Comparison of ENCODE assay signal across 1 cellular context in the genomic region with DNA sequence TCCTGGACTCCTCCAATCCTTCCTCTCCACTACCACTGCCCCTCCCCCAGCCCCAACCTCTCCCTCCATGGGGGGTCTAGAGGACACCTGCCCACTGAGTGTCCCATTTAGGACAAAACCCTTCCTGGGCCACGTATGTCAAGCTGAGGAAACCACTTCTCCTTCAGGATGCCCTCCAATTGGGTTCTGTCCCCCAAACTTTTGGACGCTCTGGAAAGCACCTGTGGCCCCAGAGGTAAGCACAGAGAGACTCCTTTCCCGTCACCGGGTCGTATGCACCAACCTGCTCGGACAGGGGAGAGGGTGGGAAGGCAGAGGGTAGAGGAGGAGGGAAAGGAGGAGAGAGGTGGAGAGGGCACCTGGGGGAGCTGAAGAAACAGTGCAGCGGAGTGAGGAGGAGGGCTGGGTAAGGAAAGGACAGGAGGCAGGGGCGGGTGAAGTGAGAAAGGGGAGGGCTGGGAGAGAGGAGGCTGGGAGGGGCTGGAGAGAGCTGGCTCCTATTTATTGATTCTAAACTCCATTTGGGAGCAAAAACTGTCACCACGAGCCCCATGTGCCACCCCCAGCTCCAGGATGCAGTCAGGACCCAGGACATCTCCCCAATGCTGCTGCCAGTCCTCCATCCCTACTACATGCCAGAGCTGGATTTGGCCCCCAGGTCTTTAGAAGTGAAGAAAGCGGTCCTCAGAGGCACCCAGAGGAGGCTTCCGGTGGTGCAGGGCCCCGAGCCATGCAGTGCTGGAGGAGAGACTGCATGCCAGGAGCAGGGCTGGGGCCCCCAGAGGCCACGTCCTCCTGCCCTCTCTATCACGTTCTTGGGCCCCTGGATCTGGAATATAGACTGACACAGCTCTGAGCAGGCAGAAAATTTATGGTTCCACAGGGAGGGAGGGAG.
TF ChIP-seq lines count a peak whose summit lies in the region.

No MANE protein-coding gene starts in this region.

TF ChIP-seq in A549, 52 proteins besides CTCF, POLR2A, EP300 and RAD21 (continued from another document):
- TF ChIP-seq HMGXB4 (CRISPR knock-in tag; IDR thresholded peaks at IDR 0.05; ENCODE audit: borderline replicate concordance), result no peak
